Comparison of ENCODE assay signal across 28 cellular contexts in genomic region chr16:9197957-9198661, GRCh38.
"Had no signal": no experiment of that assay in that cellular context is flagged by ENCODE, and none has a peak within 500 bp of the region (broad histone marks: within the 10 kb centered on the region; RNA-seq: fewer than 3 reads in every experiment).

No MANE protein-coding gene starts in this region.

- H3K27me3 ChIP-seq: pancreas, testis, thyroid gland, transverse colon, upper lobe of left lung, vagina had no signal

- H3K9me3 ChIP-seq: pancreas, prostate gland, testis, thyroid gland, upper lobe of left lung, vagina had no signal

- H3K27ac Mint-ChIP-seq: mesothelial cell of epicardium; naive B cell; natural killer cell; nephron progenitor cell; stimulated activated naive B cell treated with anti-CD40 and anti-IgM and Interleukin-4, amounts not matched to agents 10 μg/mL and 1 μg/mL and 100 μg/mL, for 72 hours had no signal

- H3K36me3 Mint-ChIP-seq: mesothelial cell of epicardium; natural killer cell; stimulated activated naive B cell treated with anti-CD40 and anti-IgM and Interleukin-4, amounts not matched to agents 10 μg/mL and 1 μg/mL and 100 μg/mL, for 72 hours had no signal

- FAIRE-seq: islet of Langerhans, pancreas had no signal

- DNase-seq: hippocampal formation; left ventricle myocardium inferior; mesendoderm; naive B cell; natural killer cell; nephron progenitor cell; nucleus accumbens; pancreas; retina; right cardiac atrium; stimulated activated CD4-positive, alpha-beta T cell treated with anti-CD3 and anti-CD28 coated beads, Interleukin-12 subunit alpha, Interleukin-12 subunit beta, amount 100 ng/mL, for 4 hours; stimulated activated CD4-positive, alpha-beta T cell treated with anti-CD3 and anti-CD28 coated beads, Interleukin-15, amount 100 ng/mL, for 24 hours; stimulated activated CD4-positive, alpha-beta T cell treated with anti-CD3 and anti-CD28 coated beads, Interleukin-2, amount 100 ng/mL, for 24 hours; stimulated activated CD4-positive, alpha-beta T cell treated with anti-CD3 and anti-CD28 coated beads, Interleukin-4, amount 100 ng/mL, for 1 hour; stimulated activated naive B cell treated with anti-CD40 and anti-IgM and Interleukin-4, amounts not matched to agents 10 μg/mL and 1 μg/mL and 100 μg/mL, for 72 hours; stimulated activated naive CD8-positive, alpha-beta T cell treated with anti-CD3 and anti-CD28 coated beads, Interleukin-15, Interleukin-2, amounts not matched to agents 100 U/mL and 50 U/mL, for 24 hours; stomach; testis; thyroid gland; transverse colon; upper lobe of left lung had no signal

- H3K36me3 ChIP-seq: left ventricle myocardium inferior, pancreas, prostate gland, stomach, thyroid gland, transverse colon, upper lobe of left lung, vagina had no signal

- ATAC-seq: natural killer cell; pancreas; right cardiac atrium; sciatic nerve; stimulated activated naive B cell treated with anti-CD40 and anti-IgM and Interleukin-4, amounts not matched to agents 10 μg/mL and 1 μg/mL and 100 μg/mL, for 72 hours; stimulated activated naive CD8-positive, alpha-beta T cell treated with anti-CD3 and anti-CD28 coated beads, Interleukin-15, Interleukin-2, amounts not matched to agents 100 U/mL and 50 U/mL, for 24 hours had no signal

- H3K27ac ChIP-seq: left ventricle myocardium inferior, pancreas, prostate gland, skin epidermis, stomach, testis, thyroid gland, transverse colon, upper lobe of left lung, vagina had no signal

- H3K4me1 Mint-ChIP-seq: mesothelial cell of epicardium; naive B cell; natural killer cell; nephron progenitor cell; stimulated activated naive B cell treated with anti-CD40 and anti-IgM and Interleukin-4, amounts not matched to agents 10 μg/mL and 1 μg/mL and 100 μg/mL, for 72 hours had no signal

- H3K4me3 ChIP-seq: left ventricle myocardium inferior, lung, pancreas, prostate gland, skin epidermis, stomach, testis, thyroid gland, transverse colon, upper lobe of left lung, vagina had no signal

- H3K4me3 Mint-ChIP-seq: mesothelial cell of epicardium; naive B cell; natural killer cell; nephron progenitor cell; stimulated activated naive B cell treated with anti-CD40 and anti-IgM and Interleukin-4, amounts not matched to agents 10 μg/mL and 1 μg/mL and 100 μg/mL, for 72 hours had no signal

- H3K4me1 ChIP-seq: pancreas, prostate gland, stomach, testis, thyroid gland, transverse colon, upper lobe of left lung, vagina had no signal

- H3K9me3 Mint-ChIP-seq: naive B cell; natural killer cell; stimulated activated naive B cell treated with anti-CD40 and anti-IgM and Interleukin-4, amounts not matched to agents 10 μg/mL and 1 μg/mL and 100 μg/mL, for 72 hours had no signal
